In genomic region chr9:107750741-107751521, GRCh38 we compare ENCODE assay signal across 8 cellular contexts.
A peak's percentile ranks its signal among the peaks of the same experiment; 100 is the strongest.
DNase-seq lines count a peak whose midpoint lies in the region; TF ChIP-seq lines count a peak whose summit lies in the region.

No MANE protein-coding gene starts in this region.

- POLR2A ChIA-PET in activated CD4-positive, alpha-beta T cell treated with anti-CD3 and anti-CD28 coated beads, Interleukin-2, amount 10 ng/mL, durations not matched to agents 7 days and 5 days (lab: Charles Lee) = no interaction called here

- no peak overlapping the region for H2BK12ac ChIP-seq in neuronal stem cell (ENCODE audit: low read length)

- peaks cover 7% of the 10 kb centered on the region for H3K9me3 Mint-ChIP-seq in activated CD4-positive, alpha-beta T cell treated with anti-CD3 and anti-CD28 coated beads, Interleukin-2, amount 10 ng/mL, durations not matched to agents 7 days and 5 days

- H3K27ac Mint-ChIP-seq in activated CD4-positive, alpha-beta T cell treated with anti-CD3 and anti-CD28 coated beads, Interleukin-2, amount 10 ng/mL, durations not matched to agents 7 days and 5 days = no peak overlapping the region

- no peak overlapping the region for H2BK5ac ChIP-seq in neuronal stem cell (ENCODE audit: low read length)

- H3K4me1 ChIP-seq in esophagus muscularis mucosa (peaks cover 30 to 59% (median 50%) of the 10 kb centered on the region in 4 donors), neuronal stem cell (ENCODE audit: control insufficient read depth in 2 of 2, insufficient read depth in 1 of 2, low read depth in 1 of 2, low read length in 2 of 2) (peaks cover 0 to 5% of the 10 kb centered on the region in 2 donors)

- H3K79me1 ChIP-seq in neuronal stem cell (ENCODE audit: low read depth, low read length) = no peaks in the 10 kb centered on the region

- peak overlapping the region in 1 of 4 donors; percentile 9 for H3K4me3 ChIP-seq in esophagus muscularis mucosa
- H3K4me3 ChIP-seq in neuronal stem cell (ENCODE audit: low read length in 2 of 2) = no peak overlapping the region

- H3K14ac ChIP-seq in neuronal stem cell (ENCODE audit: low read length) = no peak overlapping the region

- no peak overlapping the region for H2AK5ac ChIP-seq in neuronal stem cell (ENCODE audit: low read depth, low read length)

- no peak overlapping the region for H3K9ac ChIP-seq in neuronal stem cell (ENCODE audit: low read depth, low read length, poor library complexity)

- no peak overlapping the region for H3K4me2 ChIP-seq in neuronal stem cell (ENCODE audit: insufficient read depth, low read length, poor library complexity, severe bottlenecking)

- peak; percentile 95 for DNase-seq in Daoy (ENCODE audit: low read depth)
- DNase-seq in OCI-M1 (lab: John Stamatoyannopoulos, UW) = peak; percentile 26
- peak; percentile 98 for DNase-seq in esophagus muscularis mucosa (ENCODE audit: extremely low spot score)
- DNase-seq in occipital lobe (lab: John Stamatoyannopoulos, UW) = peak; percentile 87
- no peak for DNase-seq in neuronal stem cell (ENCODE audit: low spot score)
- no peak for DNase-seq in activated CD4-positive, alpha-beta T cell treated with anti-CD3 and anti-CD28 coated beads, Interleukin-2, amount 10 ng/mL, durations not matched to agents 7 days and 5 days
- no peak for DNase-seq in NCI-H2081 treated with DMSO at 0.1 percent for 48 hours (lab: John Stamatoyannopoulos, UW)
- no peak for DNase-seq in activated CD4-positive, alpha-beta T cell treated with anti-CD3 and anti-CD28 coated beads for 1 hour

- H3K27me3 Mint-ChIP-seq in activated CD4-positive, alpha-beta T cell treated with anti-CD3 and anti-CD28 coated beads, Interleukin-2, amount 10 ng/mL, durations not matched to agents 7 days and 5 days = no peaks in the 10 kb centered on the region

- TF ChIP-seq CTCF in esophagus muscularis mucosa (IDR thresholded peaks at IDR 0.05) = no peak

- no peaks in the 10 kb centered on the region for H3K36me3 ChIP-seq in esophagus muscularis mucosa
- H3K36me3 ChIP-seq in neuronal stem cell (replicated peaks in 1 of 2; ENCODE audit: control insufficient read depth in 2 of 2, insufficient read depth in 2 of 2, low read length in 2 of 2) = no peaks in the 10 kb centered on the region

- whole genome bisulfite sequencing in esophagus muscularis mucosa = 4% methylated on average over 8 of the region's 8 CpGs
- no CpG with 5 or more reads among the region's 8 CpGs for WGBS in neuronal stem cell (ENCODE audit: extremely low coverage in 2 of 2, insufficient read length in 2 of 2, insufficient replicate concordance in 1 of 2), 2 donors

- CTCF ChIA-PET in activated CD4-positive, alpha-beta T cell treated with anti-CD3 and anti-CD28 coated beads, Interleukin-2, amount 10 ng/mL, durations not matched to agents 7 days and 5 days (lab: Charles Lee) = no interaction called here

- no peak overlapping the region for H2BK15ac ChIP-seq in neuronal stem cell (ENCODE audit: low read length)

- no peaks in the 10 kb centered on the region for H3K36me3 Mint-ChIP-seq in activated CD4-positive, alpha-beta T cell treated with anti-CD3 and anti-CD28 coated beads, Interleukin-2, amount 10 ng/mL, durations not matched to agents 7 days and 5 days (ENCODE audit: low read depth)

- H3K4me1 Mint-ChIP-seq in activated CD4-positive, alpha-beta T cell treated with anti-CD3 and anti-CD28 coated beads, Interleukin-2, amount 10 ng/mL, durations not matched to agents 7 days and 5 days = no peaks in the 10 kb centered on the region

- no peaks in the 10 kb centered on the region for H3K27me3 ChIP-seq in esophagus muscularis mucosa
- no peaks in the 10 kb centered on the region for H3K27me3 ChIP-seq in neuronal stem cell (ENCODE audit: control insufficient read depth in 3 of 3, insufficient read depth in 3 of 3, low read depth in 1 of 3, low read length in 3 of 3)

- TF ChIP-seq EP300 in esophagus muscularis mucosa (IDR thresholded peaks at IDR 0.05) = peak; percentile 41

- H3K27ac ChIP-seq in esophagus muscularis mucosa (replicated peaks in 1 of 4) (peak overlapping the region; percentile 86 to 88 (median 86)), neuronal stem cell (replicated peaks; ENCODE audit: low read length) (no peak overlapping the region)

- H2AFZ ChIP-seq in neuronal stem cell (ENCODE audit: low read length) = no peak overlapping the region

- no peak overlapping the region for H4K8ac ChIP-seq in neuronal stem cell (ENCODE audit: low read depth, low read length)

- H3K4ac ChIP-seq in neuronal stem cell (ENCODE audit: low read length) = no peak overlapping the region

- intact Hi-C loops in esophagus muscularis mucosa (cut with DNase I) = loop anchor here (2.0 to 10.0 kb wide), 4 partner anchors 112 to 394 kb away; partner anchors contain the start of gene KLF4

- H3K23ac ChIP-seq in neuronal stem cell (ENCODE audit: low read depth, low read length, poor library complexity) = no peak overlapping the region

- H4K91ac ChIP-seq in neuronal stem cell (ENCODE audit: low read depth, low read length, poor library complexity) = no peak overlapping the region

- no peak for TF ChIP-seq POLR2A in esophagus muscularis mucosa (IDR thresholded peaks at IDR 0.05; ENCODE audit: low read depth)

- no peak overlapping the region for H2BK120ac ChIP-seq in neuronal stem cell (ENCODE audit: low read depth, low read length)

- H3K18ac ChIP-seq in neuronal stem cell (ENCODE audit: low read length) = no peak overlapping the region

- no peak overlapping the region for H3K4me3 Mint-ChIP-seq in activated CD4-positive, alpha-beta T cell treated with anti-CD3 and anti-CD28 coated beads, Interleukin-2, amount 10 ng/mL, durations not matched to agents 7 days and 5 days

- H3K9me3 ChIP-seq in esophagus muscularis mucosa (no peaks in the 10 kb centered on the region), neuronal stem cell (replicated peaks in 1 of 2; ENCODE audit: control insufficient read depth in 2 of 2, insufficient read depth in 1 of 2, low read depth in 1 of 2, low read length in 2 of 2) (no peaks in the 10 kb centered on the region)

Comparison
In these comparisons a context has a peak if more than half of its experiments do, and no peak if none do; other contexts are left out.
1. DNase-seq: peak in Daoy (single experiment), OCI-M1 (single experiment), esophagus muscularis mucosa (single experiment) and occipital lobe (single experiment); none in neuronal stem cell (single experiment), activated CD4-positive, alpha-beta T cell treated with anti-CD3 and anti-CD28 coated beads, Interleukin-2, amount 10 ng/mL, durations not matched to agents 7 days and 5 days (single experiment), NCI-H2081 treated with DMSO at 0.1 percent for 48 hours (single experiment) and activated CD4-positive, alpha-beta T cell treated with anti-CD3 and anti-CD28 coated beads for 1 hour (single experiment).